Comparison of ENCODE assay signal across 8 cellular contexts in the genomic region with DNA sequence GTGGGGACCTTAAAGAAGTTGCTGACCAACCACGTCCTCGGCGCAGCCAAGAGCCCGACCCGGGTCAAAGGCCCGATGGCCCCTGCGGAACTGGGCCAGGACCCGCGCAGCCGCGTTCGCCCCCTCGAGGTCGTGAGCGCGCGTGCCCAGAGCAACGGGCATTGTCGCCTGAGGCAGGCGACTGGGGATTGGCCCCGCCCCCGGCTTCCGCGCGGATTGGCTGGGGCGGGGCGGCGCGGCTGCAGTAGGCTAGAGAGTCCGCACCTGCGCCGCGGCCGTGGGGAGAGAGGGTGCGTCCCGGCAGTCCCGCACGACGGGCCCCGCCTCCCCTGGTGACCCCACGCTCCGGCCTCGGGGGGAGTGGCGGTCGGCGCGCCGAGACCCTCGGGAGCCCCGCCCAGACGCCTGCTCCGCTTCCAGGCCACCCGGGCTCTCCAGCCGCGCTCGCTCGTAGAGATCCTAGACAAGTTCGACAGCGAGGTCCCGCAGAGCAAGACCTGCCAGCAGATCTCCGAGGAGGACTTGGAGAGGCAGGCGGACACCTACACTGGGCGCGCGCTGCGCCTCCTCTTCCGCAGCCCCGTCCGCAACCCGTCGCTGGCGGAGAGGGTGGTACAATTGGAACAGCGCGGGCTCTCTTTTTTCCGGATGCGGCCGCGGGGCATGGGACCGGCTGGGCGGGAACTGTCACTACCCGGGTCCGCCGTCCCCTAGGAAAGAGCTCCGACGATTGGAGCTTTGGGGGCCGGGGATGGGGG. TPM values are rescaled to one million over a fixed set of nuclear protein-coding genes. Genes with fewer than 3 reads are reported as not detected.
DNase-seq lines count a peak whose midpoint lies in the region; ATAC-seq and TF ChIP-seq lines count a peak whose summit lies in the region.

No MANE protein-coding gene starts in this region.

- no peaks in the 10 kb centered on the region for H3K9me3 ChIP-seq in PC-3 (ENCODE audit: low read length)
- H3K9me3 ChIP-seq in osteoblast (ENCODE audit: low read depth, low read length), result no peaks in the 10 kb centered on the region
- no peaks in the 10 kb centered on the region for H3K9me3 ChIP-seq in tibial nerve

- H3K36me3 ChIP-seq in PC-3 (ENCODE audit: low read depth, low read length), result no peaks in the 10 kb centered on the region
- H3K36me3 ChIP-seq in osteoblast (ENCODE audit: insufficient read depth, low read length), result peaks cover 3% of the 10 kb centered on the region
- no peaks in the 10 kb centered on the region for H3K36me3 ChIP-seq in tibial nerve

- peak; percentile 96 for DNase-seq in COLO668 (lab: John Stamatoyannopoulos, UW; ENCODE audit: unreplicated experiment)
- peak; percentile 71 for DNase-seq in PC-3
- DNase-seq in activated T-cell treated with anti-CD3 and anti-CD28 coated beads, Interleukin-2, amount 50 U/mL, for 4 hours, result peak; percentile 64
- peak; percentile 33 for DNase-seq in fibroblast of villous mesenchyme (ENCODE audit: low read depth)
- peak; percentile 96 for DNase-seq in osteoblast (ENCODE audit: insufficient read length, low spot score, missing footprints)
- no peak for DNase-seq in tibial nerve (ENCODE audit: low spot score in 2 of 2)

- peak overlapping the region; percentile 43; the same call in 1 of the 2 replicates for H3K9ac ChIP-seq in PC-3 (ENCODE audit: low read length)

- peaks cover 9% of the 10 kb centered on the region for H3K79me2 ChIP-seq in PC-3 (ENCODE audit: low read length)
- H3K79me2 ChIP-seq in osteoblast (ENCODE audit: insufficient read depth, low read length), result no peaks in the 10 kb centered on the region

- no peaks in the 10 kb centered on the region for H3K27me3 Mint-ChIP-seq in IgD-negative memory B cell
- no peaks in the 10 kb centered on the region for H3K27me3 Mint-ChIP-seq in activated T-cell treated with anti-CD3 and anti-CD28 coated beads, Interleukin-2, amount 50 U/mL, for 4 hours (ENCODE audit: low read depth)

- H3K27ac Mint-ChIP-seq in IgD-negative memory B cell, result no peak overlapping the region

- POLR2A ChIA-PET in PC-3 (lab: Charles Lee; ENCODE audit: unreplicated experiment), result interaction anchor here (0.6 kb wide), 1 partner anchor 102 kb away, joined by 3 read pairs; no protein-coding TSS in a partner anchor

- WGBS in tibial nerve, 2 donors, result 1 to 3% methylated on average over 44 to 65 of the region's 86 CpGs

- BruUV-seq in PC-3 (replicated peaks; lab: Mats Ljungman, UMichigan), result no TSS peak

- peak overlapping the region; percentile 57 to 96 (median 90) for H3K4me3 Mint-ChIP-seq in IgD-negative memory B cell
- H3K4me3 Mint-ChIP-seq in activated T-cell treated with anti-CD3 and anti-CD28 coated beads, Interleukin-2, amount 50 U/mL, for 4 hours, result peak overlapping the region; percentile 83

- H2AFZ ChIP-seq in PC-3 (ENCODE audit: low read length) (peak overlapping the region; percentile 78), osteoblast (ENCODE audit: low read length) (peak overlapping the region; percentile 70)

- CTCF ChIA-PET in PC-3 (lab: Charles Lee), result no interaction called here

- ATAC-seq in GM19463 (IDR thresholded peaks at IDR 0.05; ENCODE audit: unreplicated experiment) (peak; percentile 84), PC-3 (peak; percentile 93)
- ATAC-seq in activated T-cell treated with anti-CD3 and anti-CD28 coated beads, Interleukin-2, amount 50 U/mL, for 4 hours, result peak; percentile 95 to 97

- no peaks in the 10 kb centered on the region for H3K9me2 ChIP-seq in PC-3 (replicated peaks; ENCODE audit: low read length)

- H3K4me2 ChIP-seq in PC-3 (ENCODE audit: low read length) (peak overlapping the region; percentile 81), osteoblast (ENCODE audit: insufficient read depth, low read length) (peak overlapping the region; percentile 71)

- H4K20me1 ChIP-seq in PC-3 (ENCODE audit: low read length) (no peaks in the 10 kb centered on the region), osteoblast (ENCODE audit: insufficient read depth, low read length) (no peaks in the 10 kb centered on the region)

- 0 out of 2 replicates have a peak, but pooled peaks have one; percentile 13 for TF ChIP-seq CTCF in PC-3 (conservative IDR thresholded peaks at IDR 0.05; ENCODE audit: low read depth, low read length)
- no peak for TF ChIP-seq CTCF in fibroblast of villous mesenchyme (IDR thresholded peaks at IDR 0.05; ENCODE audit: insufficient read depth, low read depth, low read length)
- no peak for TF ChIP-seq CTCF in osteoblast (IDR thresholded peaks at IDR 0.05; ENCODE audit: extremely low read depth, low read depth, low read length)
- TF ChIP-seq CTCF in tibial nerve (IDR thresholded peaks at IDR 0.05), result peak in 3 of 5 experiments; percentile 9 to 26 (median 24)

- TF ChIP-seq POLR2A in tibial nerve (IDR thresholded peaks at IDR 0.05), result no peak

- H3K4me3 ChIP-seq in PC-3 (ENCODE audit: low read length) (peak overlapping the region; percentile 71), fibroblast of villous mesenchyme (ENCODE audit: low read depth, low read length) (peak overlapping the region; percentile 64), osteoblast (ENCODE audit: insufficient read depth, low read length) (peak overlapping the region; percentile 68), tibial nerve (peak overlapping the region; percentile 33 to 64 (median 40))

- H3K9me3 Mint-ChIP-seq in IgD-negative memory B cell, result no peaks in the 10 kb centered on the region
- H3K9me3 Mint-ChIP-seq in activated T-cell treated with anti-CD3 and anti-CD28 coated beads, Interleukin-2, amount 50 U/mL, for 4 hours, result no peaks in the 10 kb centered on the region

- H3F3A ChIP-seq in PC-3 (ENCODE audit: low read length, unreplicated experiment), result no peaks in the 10 kb centered on the region

- no peaks in the 10 kb centered on the region for H3K36me3 Mint-ChIP-seq in IgD-negative memory B cell
- no peaks in the 10 kb centered on the region for H3K36me3 Mint-ChIP-seq in activated T-cell treated with anti-CD3 and anti-CD28 coated beads, Interleukin-2, amount 50 U/mL, for 4 hours (ENCODE audit: insufficient read depth)

- intact Hi-C loops in PC-3 (cut with micrococcal nuclease), result no loop called here

- H3K4me1 ChIP-seq in PC-3 (ENCODE audit: insufficient read depth, low read length), result peaks cover 4% of the 10 kb centered on the region; the same call in 1 of the 2 replicates
- peaks cover 6% of the 10 kb centered on the region for H3K4me1 ChIP-seq in osteoblast (ENCODE audit: insufficient read depth, low read length)
- peaks cover 0 to 20% (median 4%) of the 10 kb centered on the region in 4 donors for H3K4me1 ChIP-seq in tibial nerve

- no peak overlapping the region for H3K27ac ChIP-seq in PC-3 (ENCODE audit: low read length)
- no peak overlapping the region for H3K27ac ChIP-seq in osteoblast (ENCODE audit: low read depth, low read length)
- peak overlapping the region in 1 of 4 donors; percentile 1 for H3K27ac ChIP-seq in tibial nerve

- no peak for TF ChIP-seq EP300 in tibial nerve (IDR thresholded peaks at IDR 0.05)

- H3K27me3 ChIP-seq in PC-3 (ENCODE audit: low read length) (no peaks in the 10 kb centered on the region), osteoblast (ENCODE audit: insufficient read depth, low read length) (peaks cover 8% of the 10 kb centered on the region), tibial nerve (peaks cover 0 to 18% of the 10 kb centered on the region in 2 donors)

- H3K4me1 Mint-ChIP-seq in IgD-negative memory B cell, result peaks cover 4 to 8% (median 8%) of the 10 kb centered on the region in 3 donors
- H3K4me1 Mint-ChIP-seq in activated T-cell treated with anti-CD3 and anti-CD28 coated beads, Interleukin-2, amount 50 U/mL, for 4 hours (ENCODE audit: low read depth), result peaks cover 15% of the 10 kb centered on the region

RNA-seq across cellular contexts. Expression of a gene that starts 8.3 kb away (rescaled TPM):
- 30.4 TPM for polyA plus RNA-seq in IgD-negative memory B cell
- total RNA-seq in PC-3 (2014; rRNA removed) (32.3 and 33.7 TPM in 2 replicates), fibroblast of villous mesenchyme (26.8 and 32.2 TPM in 2 replicates), osteoblast (25.3 and 29.2 TPM in 2 replicates), tibial nerve (10 to 100 TPM; 29.1 to 42.3 (median 31.5) TPM)
- 10 to 100 TPM; 40.0 to 44.7 (median 40.0) TPM for total RNA-seq in activated T-cell treated with anti-CD3 and anti-CD28 coated beads, Interleukin-2, amount 50 U/mL, for 4 hours

RNA-seq across cellular contexts. Expression of a gene that starts 15.4 kb away (rescaled TPM):
- 61.5 TPM for polyA plus RNA-seq in IgD-negative memory B cell
- total RNA-seq in PC-3 (2014; rRNA removed), result 180 and 214 TPM in 2 replicates
- 100 to 1,000 TPM; 151 to 173 (median 163) TPM for total RNA-seq in activated T-cell treated with anti-CD3 and anti-CD28 coated beads, Interleukin-2, amount 50 U/mL, for 4 hours
- 22.0 and 27.7 TPM in 2 replicates for total RNA-seq in fibroblast of villous mesenchyme
- total RNA-seq in osteoblast, result 10.5 and 13.3 TPM in 2 replicates
- total RNA-seq in tibial nerve, result 10 to 100 TPM; 11.4 to 62.7 (median 31.5) TPM

RNA-seq across cellular contexts. Expression of a gene that starts 25.0 kb away (rescaled TPM):
- polyA plus RNA-seq in IgD-negative memory B cell, result 0.11 TPM
- not detected in 2 replicates for total RNA-seq in PC-3 (2014; rRNA removed)
- total RNA-seq in activated T-cell treated with anti-CD3 and anti-CD28 coated beads, Interleukin-2, amount 50 U/mL, for 4 hours, result 1 to 10 TPM in 1 of 3 donors, under 1 TPM in 2; 0.73 to 1.3 (median 0.86) TPM
- total RNA-seq in fibroblast of villous mesenchyme, result 0.32 and 0.43 TPM in 2 replicates
- 0.29 and 0.36 TPM in 2 replicates for total RNA-seq in osteoblast
- total RNA-seq in tibial nerve, result 1 to 10 TPM in 1 of 4 donors, under 1 TPM in 3; 0.22 to 2.0 (median 0.36) TPM

RNA-seq across cellular contexts. Expression of a gene that starts 27.7 kb away (rescaled TPM):
- 94.2 TPM for polyA plus RNA-seq in IgD-negative memory B cell
- 79.4 and 122 TPM in 2 replicates for total RNA-seq in PC-3 (2014; rRNA removed)
- 10 to 100 TPM; 74.5 to 91.5 (median 91.4) TPM for total RNA-seq in activated T-cell treated with anti-CD3 and anti-CD28 coated beads, Interleukin-2, amount 50 U/mL, for 4 hours
- total RNA-seq in fibroblast of villous mesenchyme, result 19.0 and 27.1 TPM in 2 replicates
- 15.6 and 25.0 TPM in 2 replicates for total RNA-seq in osteoblast
- 10 to 100 TPM; 28.0 to 61.2 (median 36.0) TPM for total RNA-seq in tibial nerve

Comparison
In these comparisons a context has a peak if more than half of its experiments do, and no peak if none do; other contexts are left out.
1. DNase-seq: peak in COLO668 (single experiment), PC-3 (single experiment), activated T-cell treated with anti-CD3 and anti-CD28 coated beads, Interleukin-2, amount 50 U/mL, for 4 hours (single experiment), fibroblast of villous mesenchyme (single experiment) and osteoblast (single experiment); none in tibial nerve (0 of 2).
2. CTCF ChIP-seq: peak in PC-3 (single experiment) and tibial nerve (3 of 5); none in fibroblast of villous mesenchyme (single experiment) and osteoblast (single experiment).
3. Peak in every context shown above with its lines, with median percentiles within 50 percentile points of each other: ATAC-seq and H3K4me3 ChIP-seq.